In the genomic region with DNA sequence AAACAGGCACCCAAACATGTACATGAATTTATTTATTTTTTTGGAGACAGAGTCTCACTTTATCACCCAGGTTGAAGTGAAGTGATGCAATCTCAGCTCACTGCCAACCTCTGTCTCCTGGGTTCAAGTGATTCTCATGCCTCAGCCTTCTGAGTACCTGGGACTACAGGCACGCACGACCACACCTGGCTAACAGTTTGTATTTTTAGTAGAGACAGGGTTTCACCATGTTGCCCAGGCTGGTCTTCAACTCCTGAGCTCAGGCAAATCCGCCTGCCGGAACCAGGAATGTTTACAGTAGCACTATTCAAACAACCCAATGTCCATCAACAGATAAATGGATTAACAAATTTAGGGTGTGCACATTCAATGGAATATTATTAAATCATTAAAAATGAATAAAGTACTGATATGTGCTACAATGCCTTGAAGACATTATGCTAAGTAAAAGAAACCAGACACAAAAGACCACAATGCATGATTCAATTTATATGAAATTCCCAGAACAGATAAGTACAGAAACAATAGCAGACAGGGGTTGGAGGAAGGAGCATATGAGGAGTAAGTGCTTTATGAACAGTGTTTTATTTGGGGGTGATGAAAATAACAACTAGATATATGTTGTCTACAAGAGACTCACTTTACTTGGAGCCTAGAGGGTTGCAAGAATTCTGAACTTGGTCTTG, we compare ENCODE assay signal across 1 cellular context.
TF ChIP-seq lines count a peak whose summit lies in the region.

No MANE protein-coding gene starts in this region.

TF ChIP-seq in SK-N-SH, 30 proteins besides CTCF, POLR2A, EP300 and RAD21 (continued from another document):
- TF ChIP-seq, protein P1, sequence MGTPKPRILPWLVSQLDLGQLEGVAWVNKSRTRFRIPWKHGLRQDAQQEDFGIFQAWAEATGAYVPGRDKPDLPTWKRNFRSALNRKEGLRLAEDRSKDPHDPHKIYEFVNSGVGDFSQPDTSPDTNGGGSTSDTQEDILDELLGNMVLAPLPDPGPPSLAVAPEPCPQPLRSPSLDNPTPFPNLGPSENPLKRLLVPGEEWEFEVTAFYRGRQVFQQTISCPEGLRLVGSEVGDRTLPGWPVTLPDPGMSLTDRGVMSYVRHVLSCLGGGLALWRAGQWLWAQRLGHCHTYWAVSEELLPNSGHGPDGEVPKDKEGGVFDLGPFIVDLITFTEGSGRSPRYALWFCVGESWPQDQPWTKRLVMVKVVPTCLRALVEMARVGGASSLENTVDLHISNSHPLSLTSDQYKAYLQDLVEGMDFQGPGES (IDR thresholded peaks at IDR 0.05; ENCODE audit: low read depth, low read length), result no peak
- no peak for TF ChIP-seq MXI1 (IDR thresholded peaks at IDR 0.05; ENCODE audit: low read depth, low read length)
